ENCODE assay signal across 1 cellular context in genomic region chr4:152850377-152850776, GRCh38.
TF ChIP-seq lines count a peak whose summit lies in the region.

No MANE protein-coding gene starts in this region.

TF ChIP-seq in GM12878, 131 proteins besides CTCF, POLR2A, EP300 and RAD21 (continued from another document):
- TF ChIP-seq CUX1 (IDR thresholded peaks at IDR 0.05; ENCODE audit: insufficient replicate concordance, low read depth, low read length) (no peak), ATF7 (IDR thresholded peaks at IDR 0.05; ENCODE audit: low read depth) (no peak), MEF2B (IDR thresholded peaks at IDR 0.05; ENCODE audit: partially characterized antibody, poor library complexity, severe bottlenecking) (no peak)
